In genomic region chr3:2098398-2099027, GRCh38 we compare ENCODE assay signal across 1 cellular context.
TF ChIP-seq lines count a peak whose summit lies in the region.

Gene CNTN4, plus strand, starts transcription at chr3:2098866.

TF ChIP-seq in H1, 55 proteins besides CTCF, POLR2A, EP300 and RAD21 (continued from another document):
- TF ChIP-seq SIN3A (conservative IDR thresholded peaks at IDR 0.05 in 1 of 2, IDR thresholded peaks at IDR 0.05 in 1 of 2; ENCODE audit: low read depth in 1 of 2, low read length in 2 of 2) = no peak
- TF ChIP-seq CREB1 (IDR thresholded peaks at IDR 0.05) = 0 out of 2 replicates have a peak, but pooled peaks have one; percentile 14
- no peak for TF ChIP-seq TBP (IDR thresholded peaks at IDR 0.05; ENCODE audit: low read depth, low read length)
- TF ChIP-seq, protein P1, sequence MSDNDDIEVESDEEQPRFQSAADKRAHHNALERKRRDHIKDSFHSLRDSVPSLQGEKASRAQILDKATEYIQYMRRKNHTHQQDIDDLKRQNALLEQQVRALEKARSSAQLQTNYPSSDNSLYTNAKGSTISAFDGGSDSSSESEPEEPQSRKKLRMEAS (IDR thresholded peaks at IDR 0.05) = peak; percentile 47
- peak; percentile 70 for TF ChIP-seq NRF1 (IDR thresholded peaks at IDR 0.05; ENCODE audit: low read depth, low read length)
- TF ChIP-seq POU5F1 (IDR thresholded peaks at IDR 0.05; ENCODE audit: low read depth, low read length) = no peak
- TF ChIP-seq SIX5 (IDR thresholded peaks at IDR 0.05; ENCODE audit: low read depth, low read length) = no peak
- TF ChIP-seq YY1 (IDR thresholded peaks at IDR 0.05; ENCODE audit: low read depth, low read length) = no peak
- no peak for TF ChIP-seq HDAC6 (IDR thresholded peaks at IDR 0.05; ENCODE audit: low read depth, low read length)
- 0 out of 4 replicates have a peak, but pooled peaks of 1 of the 2 experiments have one; percentile 55 for TF ChIP-seq HDAC2 (IDR thresholded peaks at IDR 0.05; ENCODE audit: borderline replicate concordance in 1 of 2, low read depth in 2 of 2, low read length in 2 of 2)
- TF ChIP-seq, protein P2, sequence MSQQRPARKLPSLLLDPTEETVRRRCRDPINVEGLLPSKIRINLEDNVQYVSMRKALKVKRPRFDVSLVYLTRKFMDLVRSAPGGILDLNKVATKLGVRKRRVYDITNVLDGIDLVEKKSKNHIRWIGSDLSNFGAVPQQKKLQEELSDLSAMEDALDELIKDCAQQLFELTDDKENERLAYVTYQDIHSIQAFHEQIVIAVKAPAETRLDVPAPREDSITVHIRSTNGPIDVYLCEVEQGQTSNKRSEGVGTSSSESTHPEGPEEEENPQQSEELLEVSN (IDR thresholded peaks at IDR 0.05) = peak; percentile 73
- TF ChIP-seq SRF (IDR thresholded peaks at IDR 0.05; ENCODE audit: low read depth, low read length) = no peak
- TF ChIP-seq USF2 (IDR thresholded peaks at IDR 0.05; ENCODE audit: low read length) = no peak
- no peak for TF ChIP-seq BACH1 (IDR thresholded peaks at IDR 0.05; ENCODE audit: low read length)
- 0 out of 2 replicates have a peak, but pooled peaks have one; percentile 7 for TF ChIP-seq EGR1 (IDR thresholded peaks at IDR 0.05; ENCODE audit: borderline replicate concordance, low read depth, low read length)
- TF ChIP-seq ASH2L (IDR thresholded peaks at IDR 0.05; ENCODE audit: low read length) = peak; percentile 5
- TF ChIP-seq TCF12 (IDR thresholded peaks at IDR 0.05; ENCODE audit: low read depth, low read length) = no peak
- TF ChIP-seq KDM4A (IDR thresholded peaks at IDR 0.05; ENCODE audit: low read depth, low read length, severe bottlenecking) = peak; percentile 27
- TF ChIP-seq CBX5 (IDR thresholded peaks at IDR 0.05; ENCODE audit: low read depth, low read length) = no peak
- TF ChIP-seq PHF8 (conservative IDR thresholded peaks at IDR 0.05; ENCODE audit: low read depth, low read length) = no peak
- TF ChIP-seq RFX5 (IDR thresholded peaks at IDR 0.05; ENCODE audit: borderline replicate concordance, low read depth, low read length) = no peak
- TF ChIP-seq SIRT6 (IDR thresholded peaks at IDR 0.05; ENCODE audit: low read length) = no peak
- TF ChIP-seq CHD2 (IDR thresholded peaks at IDR 0.05; ENCODE audit: low read length) = no peak
- no peak for TF ChIP-seq GABPA (IDR thresholded peaks at IDR 0.05; ENCODE audit: borderline replicate concordance, insufficient read depth, low read length)
- no peak for TF ChIP-seq BRCA1 (IDR thresholded peaks at IDR 0.05; ENCODE audit: low read depth, low read length)
- no peak for TF ChIP-seq SAP30 (IDR thresholded peaks at IDR 0.05; ENCODE audit: insufficient read depth, insufficient replicate concordance, low read length)
